8 cellular contexts compared by ENCODE assay signal in the genomic region with DNA sequence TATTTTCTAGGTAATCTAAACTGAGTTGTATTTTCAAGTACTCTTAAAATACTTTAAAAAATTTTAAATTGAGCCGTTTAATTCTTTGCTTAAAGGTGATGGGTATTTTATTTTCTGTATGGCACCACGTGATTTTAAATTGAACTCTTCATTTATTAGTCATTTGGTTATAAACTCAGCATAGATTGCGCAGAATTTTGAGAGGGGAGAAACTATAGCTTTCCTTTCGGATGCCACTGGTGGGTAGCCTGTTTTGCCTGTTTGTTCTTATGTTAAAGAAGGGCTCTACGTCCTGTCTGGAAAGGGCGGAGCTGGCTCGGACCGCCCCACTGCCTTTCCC.
DNase-seq lines count a peak whose midpoint lies in the region; ATAC-seq and TF ChIP-seq lines count a peak whose summit lies in the region.

No MANE protein-coding gene starts in this region.

- H3K36me3 Mint-ChIP-seq in nephron progenitor cell (ENCODE audit: low read depth), result peaks cover 68% of the 10 kb centered on the region

- H3K27me3 Mint-ChIP-seq in nephron progenitor cell (ENCODE audit: low read depth, poor library complexity), result no peaks in the 10 kb centered on the region

- peaks cover 32% of the 10 kb centered on the region for H3K4me1 Mint-ChIP-seq in nephron progenitor cell

- peak overlapping the region; percentile 97 for H3K27ac Mint-ChIP-seq in nephron progenitor cell

- ATAC-seq in HG03469 (IDR thresholded peaks at IDR 0.05; ENCODE audit: unreplicated experiment) (no peak), GM19395 (IDR thresholded peaks at IDR 0.05; ENCODE audit: unreplicated experiment) (no peak)

- H3K27ac ChIP-seq in coronary artery, result peak overlapping the region; percentile 62 to 96

- peaks cover 19% of the 10 kb centered on the region for H3K9me3 Mint-ChIP-seq in nephron progenitor cell

- no peak for DNase-seq in AG10803 (ENCODE audit: low read depth)
- DNase-seq in LNCaP clone FGC (ENCODE audit: low read depth), result no peak
- no peak for DNase-seq in coronary artery (ENCODE audit: low spot score)
- no peak for DNase-seq in nephron progenitor cell
- DNase-seq in NCI-H2107 (lab: John Stamatoyannopoulos, UW), result no peak
- no peak for DNase-seq in GM19238 (ENCODE audit: insufficient read length, low spot score)

- H3K4me3 ChIP-seq in AG10803 (ENCODE audit: low read length) (peak overlapping the region; percentile 45), LNCaP clone FGC (ENCODE audit: low read depth, low read length) (peak overlapping the region; percentile 93), coronary artery (peak overlapping the region; percentile 97)

- no peak for TF ChIP-seq CTCF in AG10803 (conservative IDR thresholded peaks at IDR 0.05; ENCODE audit: low read length)
- TF ChIP-seq CTCF in LNCaP clone FGC (IDR thresholded peaks at IDR 0.05; ENCODE audit: control insufficient read depth, extremely low read depth, insufficient read depth), result no peak
- TF ChIP-seq CTCF in coronary artery (IDR thresholded peaks at IDR 0.05), result no peak
- no peak for TF ChIP-seq CTCF in nephron progenitor cell (IDR thresholded peaks at IDR 0.05)

- H3K4me3 Mint-ChIP-seq in nephron progenitor cell, result peak overlapping the region; percentile 99

Comparison
In these comparisons a context has a peak if more than half of its experiments do, and no peak if none do; other contexts are left out.
1. H3K4me3 ChIP-seq: peak in every context shown above with its lines; median percentile 97 in coronary artery; 93 in LNCaP clone FGC; 45 in AG10803.